In genomic region chr3:71599416-71599815, GRCh38 we compare ENCODE assay signal across 28 cellular contexts. TPM values are rescaled to one million over a fixed set of nuclear protein-coding genes. Genes with fewer than 3 reads are reported as not detected.
DNase-seq lines count a peak whose midpoint lies in the region; ATAC-seq and TF ChIP-seq lines count a peak whose summit lies in the region.
"Had no signal": no experiment of that assay in that cellular context is flagged by ENCODE, and none has a peak within 500 bp of the region (broad histone marks: within the 10 kb centered on the region; RNA-seq: fewer than 3 reads in every experiment).

No MANE protein-coding gene starts in this region.

- H3K9me3 ChIP-seq in fibroblast of lung (ENCODE audit: control insufficient read depth, insufficient read depth, low read depth, low read length): no peaks in the 10 kb centered on the region

- TF ChIP-seq CTCF in fibroblast of lung (conservative IDR thresholded peaks at IDR 0.05 in 1 of 2, IDR thresholded peaks at IDR 0.05 in 1 of 2; ENCODE audit: low read depth in 1 of 2, low read length in 2 of 2) (no peak), osteocyte (IDR thresholded peaks at IDR 0.05) (no peak)

- no peaks in the 10 kb centered on the region for H3K27me3 ChIP-seq in fibroblast of lung (ENCODE audit: control insufficient read depth, insufficient read depth, low read length)
- H3K27me3 ChIP-seq: BLaER1 treated with 17β-estradiol and CSF1 and Interleukin-3, amounts not matched to agents 10 nM and 100 nM had no signal

- H3K36me3 Mint-ChIP-seq in activated T-helper 17 cell treated with anti-CD3 and anti-CD28 coated beads, Interleukin-2, amount 50 U/mL, for 72 hours (ENCODE audit: low read depth): no peaks in the 10 kb centered on the region
- peaks cover 2% of the 10 kb centered on the region for H3K36me3 Mint-ChIP-seq in osteocyte (ENCODE audit: unreplicated experiment)

- no peak overlapping the region for H3K9ac ChIP-seq in fibroblast of lung (ENCODE audit: insufficient read depth, low read length)
- H3K9ac ChIP-seq: BLaER1 treated with 17β-estradiol and CSF1 and Interleukin-3, amounts not matched to agents 10 nM and 100 nM; parathyroid adenoma had no signal

- H3K4me3 Mint-ChIP-seq in activated T-helper 17 cell treated with anti-CD3 and anti-CD28 coated beads, Interleukin-2, amount 50 U/mL, for 72 hours: no peak overlapping the region
- no peak overlapping the region for H3K4me3 Mint-ChIP-seq in osteocyte (ENCODE audit: unreplicated experiment)
- H3K4me3 Mint-ChIP-seq: activated CD4-positive, alpha-beta T cell treated with anti-CD3 and anti-CD28 coated beads, Interleukin-2, amount 10 ng/mL, durations not matched to agents 24 days and 14 days; activated naive CD8-positive, alpha-beta T cell; dendritic cell treated with granulocyte-macrophage colony-stimulating factor and Interleukin-4, amounts not matched to agents 40 ng/mL and 50 ng/mL, for 4 days; neural crest cell; stimulated activated naive CD8-positive, alpha-beta T cell treated with anti-CD3 and anti-CD28 coated beads, Interleukin-15, Interleukin-2, amounts not matched to agents 100 ng/mL and 50 ng/mL, for 24 hours; T-cell had no signal

- no peaks in the 10 kb centered on the region for H3K36me3 ChIP-seq in fibroblast of lung (ENCODE audit: control insufficient read depth, insufficient read depth, low read length)
- H3K36me3 ChIP-seq: BLaER1 treated with 17β-estradiol and CSF1 and Interleukin-3, amounts not matched to agents 10 nM and 100 nM; WERI-Rb-1 had no signal

- no peak overlapping the region for H3K27ac ChIP-seq in fibroblast of lung (ENCODE audit: insufficient read depth, low read length)
- H3K27ac ChIP-seq: BLaER1 treated with 17β-estradiol and CSF1 and Interleukin-3, amounts not matched to agents 10 nM and 100 nM; parathyroid adenoma; WERI-Rb-1 had no signal

- no peak overlapping the region for H3K4me3 ChIP-seq in fibroblast of lung (replicated peaks in 1 of 4; ENCODE audit: control extremely low read depth in 1 of 4, insufficient read depth in 1 of 4, low read depth in 3 of 4, low read length in 4 of 4)
- H3K4me3 ChIP-seq: BLaER1 treated with 17β-estradiol and CSF1 and Interleukin-3, amounts not matched to agents 10 nM and 100 nM had no signal

- H3K4me2 ChIP-seq in fibroblast of lung (ENCODE audit: extremely low read depth, insufficient read depth, low read length): no peak overlapping the region

- H3K9me3 Mint-ChIP-seq in activated T-helper 17 cell treated with anti-CD3 and anti-CD28 coated beads, Interleukin-2, amount 50 U/mL, for 72 hours: no peaks in the 10 kb centered on the region
- H3K9me3 Mint-ChIP-seq in osteocyte (ENCODE audit: unreplicated experiment): peaks cover 9% of the 10 kb centered on the region
- H3K9me3 Mint-ChIP-seq: activated CD4-positive, alpha-beta T cell treated with anti-CD3 and anti-CD28 coated beads, Interleukin-2, amount 10 ng/mL, durations not matched to agents 24 days and 14 days; dendritic cell treated with granulocyte-macrophage colony-stimulating factor and Interleukin-4, amounts not matched to agents 40 ng/mL and 50 ng/mL, for 4 days; stimulated activated naive CD8-positive, alpha-beta T cell treated with anti-CD3 and anti-CD28 coated beads, Interleukin-15, Interleukin-2, amounts not matched to agents 100 ng/mL and 50 ng/mL, for 24 hours; T-cell had no signal

- H3K27me3 Mint-ChIP-seq in activated T-helper 17 cell treated with anti-CD3 and anti-CD28 coated beads, Interleukin-2, amount 50 U/mL, for 72 hours: no peaks in the 10 kb centered on the region
- no peaks in the 10 kb centered on the region for H3K27me3 Mint-ChIP-seq in osteocyte (ENCODE audit: unreplicated experiment)
- H3K27me3 Mint-ChIP-seq: activated naive CD8-positive, alpha-beta T cell; dendritic cell treated with granulocyte-macrophage colony-stimulating factor and Interleukin-4, amounts not matched to agents 40 ng/mL and 50 ng/mL, for 4 days; stimulated activated naive CD8-positive, alpha-beta T cell treated with anti-CD3 and anti-CD28 coated beads, Interleukin-15, Interleukin-2, amounts not matched to agents 100 ng/mL and 50 ng/mL, for 24 hours; T-cell had no signal

- H2AFZ ChIP-seq in fibroblast of lung (ENCODE audit: low read length): no peak overlapping the region
- H2AFZ ChIP-seq: parathyroid adenoma had no signal

- H4K20me1 ChIP-seq in fibroblast of lung (ENCODE audit: control insufficient read depth, extremely low read depth, insufficient read depth, low read length): no peaks in the 10 kb centered on the region
- H4K20me1 ChIP-seq: BLaER1 treated with 17β-estradiol and CSF1 and Interleukin-3, amounts not matched to agents 10 nM and 100 nM had no signal

- ATAC-seq in activated T-helper 17 cell treated with anti-CD3 and anti-CD28 coated beads, Interleukin-2, amount 50 U/mL, for 72 hours (replicated peaks): peak; percentile 13
- ATAC-seq in HG02840 (IDR thresholded peaks at IDR 0.05; ENCODE audit: low FRiP score, unreplicated experiment): no peak
- ATAC-seq: T-cell had no signal

- H3K4me1 ChIP-seq in fibroblast of lung (ENCODE audit: control insufficient read depth, extremely low read depth, insufficient read depth, low read length): peaks cover 7% of the 10 kb centered on the region

- H3K79me2 ChIP-seq in fibroblast of lung (ENCODE audit: control insufficient read depth, insufficient read depth, low read length): no peaks in the 10 kb centered on the region
- H3K79me2 ChIP-seq: parathyroid adenoma had no signal

- H3K4me1 Mint-ChIP-seq in activated T-helper 17 cell treated with anti-CD3 and anti-CD28 coated beads, Interleukin-2, amount 50 U/mL, for 72 hours: peaks cover 13% of the 10 kb centered on the region
- peaks cover 34% of the 10 kb centered on the region for H3K4me1 Mint-ChIP-seq in osteocyte (ENCODE audit: unreplicated experiment)
- H3K4me1 Mint-ChIP-seq: neural crest cell had no signal

- DNase-seq in AG20443 (ENCODE audit: low spot score) (peak; percentile 32), fibroblast of lung (ENCODE audit: low read depth in 2 of 2) (peak; percentile 33), osteocyte (ENCODE audit: extremely low spot score, unreplicated experiment) (no peak), NK-92 (lab: John Stamatoyannopoulos, UW; ENCODE audit: unreplicated experiment) (no peak), NCI-H345 treated with DMSO at 0.1 percent for 48 hours (lab: John Stamatoyannopoulos, UW; ENCODE audit: unreplicated experiment) (no peak)
- DNase-seq: ACHN; activated CD4-positive, alpha-beta T cell treated with anti-CD3 and anti-CD28 coated beads, Interleukin-2, amount 10 ng/mL, durations not matched to agents 24 days and 14 days; activated effector memory CD4-positive, alpha-beta T cell treated with anti-CD3 and anti-CD28 coated beads, Interleukin-2, amount 50 U/mL, for 16 hours; HCEC 1CT; left cardiac atrium; mammary epithelial cell; NCI-H1048; NCI-H1694; NCI-H446 treated with DMSO at 0.1 percent for 48 hours; NCI-H82; retina; stimulated activated CD4-positive, alpha-beta T cell treated with anti-CD3 and anti-CD28 coated beads, Interleukin-2, amount 100 ng/mL, for 24 hours; stimulated activated CD8-positive, alpha-beta memory T cell treated with anti-CD3 and anti-CD28 coated beads, Interleukin-4, amount 100 ng/mL, for 48 hours; T-cell; WERI-Rb-1 had no signal

- H3K27ac Mint-ChIP-seq in activated T-helper 17 cell treated with anti-CD3 and anti-CD28 coated beads, Interleukin-2, amount 50 U/mL, for 72 hours: no peak overlapping the region
- peak overlapping the region; percentile 17 for H3K27ac Mint-ChIP-seq in osteocyte (ENCODE audit: unreplicated experiment)
- H3K27ac Mint-ChIP-seq: activated CD4-positive, alpha-beta T cell treated with anti-CD3 and anti-CD28 coated beads, Interleukin-2, amount 10 ng/mL, durations not matched to agents 24 days and 14 days; activated naive CD8-positive, alpha-beta T cell; dendritic cell treated with granulocyte-macrophage colony-stimulating factor and Interleukin-4, amounts not matched to agents 40 ng/mL and 50 ng/mL, for 4 days; stimulated activated naive CD8-positive, alpha-beta T cell treated with anti-CD3 and anti-CD28 coated beads, Interleukin-15, Interleukin-2, amounts not matched to agents 100 ng/mL and 50 ng/mL, for 24 hours; T-cell had no signal

RNA-seq across cellular contexts. Expression of gene FOXP1, which starts 15.9 kb away (rescaled TPM):
- total RNA-seq in activated T-helper 17 cell treated with anti-CD3 and anti-CD28 coated beads, Interleukin-2, amount 50 U/mL, for 72 hours: 100 to 1,000 TPM; 101 to 171 TPM
- total RNA-seq in fibroblast of lung: 85.3 and 101 TPM in 2 replicates
- polyA plus RNA-seq in fibroblast of lung: 70.3 and 79.9 TPM in 2 replicates
- polyA plus RNA-seq in fibroblast of lung (2012): 45.7 and 51.0 TPM in 2 replicates
- polyA minus RNA-seq in fibroblast of lung (ENCODE audit: low replicate concordance): 122 and 145 TPM in 2 replicates
- 195 and 198 TPM in 2 replicates for total RNA-seq in osteocyte

Comparison
In these comparisons a context has a peak if more than half of its experiments do, and no peak if none do; other contexts are left out.
1. DNase-seq: peak in AG20443 (single experiment) and fibroblast of lung (2 of 2); none in osteocyte (single experiment), NK-92 (single experiment) and NCI-H345 treated with DMSO at 0.1 percent for 48 hours (single experiment).